In genomic region chr1:34844252-34844634, GRCh38 we compare ENCODE assay signal across 20 cellular contexts. TPM values are rescaled to one million over a fixed set of nuclear protein-coding genes. Genes with fewer than 3 reads are reported as not detected.
DNase-seq lines count a peak whose midpoint lies in the region; FAIRE-seq and TF ChIP-seq lines count a peak whose summit lies in the region.
"Had no signal": no experiment of that assay in that cellular context is flagged by ENCODE, and none has a peak within 500 bp of the region (broad histone marks: within the 10 kb centered on the region; RNA-seq: fewer than 3 reads in every experiment).

No MANE protein-coding gene starts in this region.

- no peak overlapping the region for H3K4me3 ChIP-seq in H7 (ENCODE audit: insufficient read depth, low read depth, low read length)
- H3K4me3 ChIP-seq in endothelial cell of umbilical vein (replicated peaks in 1 of 3; ENCODE audit: insufficient read depth in 1 of 3, low read depth in 1 of 3, low read length in 3 of 3), result no peak overlapping the region
- no peak overlapping the region for H3K4me3 ChIP-seq in osteoblast (ENCODE audit: insufficient read depth, low read length)
- H3K4me3 ChIP-seq: body of pancreas, thoracic aorta had no signal

- no peaks in the 10 kb centered on the region for H3K79me2 ChIP-seq in endothelial cell of umbilical vein (ENCODE audit: control insufficient read depth, insufficient read depth, low read length)
- peaks cover 2% of the 10 kb centered on the region for H3K79me2 ChIP-seq in osteoblast (ENCODE audit: insufficient read depth, low read length)

- H3K27me3 ChIP-seq in H7 (ENCODE audit: control insufficient read depth, insufficient read depth, low read length), result no peaks in the 10 kb centered on the region
- no peaks in the 10 kb centered on the region for H3K27me3 ChIP-seq in endothelial cell of umbilical vein (ENCODE audit: control insufficient read depth in 2 of 2, insufficient read depth in 2 of 2, low read length in 2 of 2)
- H3K27me3 ChIP-seq in osteoblast (ENCODE audit: insufficient read depth, low read length), result no peaks in the 10 kb centered on the region
- H3K27me3 ChIP-seq: body of pancreas had no signal

- no TSS peak for BruUV-seq in endothelial cell of umbilical vein (replicated peaks; lab: Mats Ljungman, UMichigan)

- POLR2A ChIA-PET in endothelial cell of umbilical vein (lab: Charles Lee), result no interaction called here

- dilution Hi-C loops in endothelial cell of umbilical vein (cut with MboI; ENCODE audit: extremely low pct_ligation_motif_present, low sequenced_read_pairs), result no loop called here

- H3K27ac ChIP-seq in endothelial cell of umbilical vein (ENCODE audit: insufficient read depth, low read depth, low read length), result peak overlapping the region; percentile 73
- no peak overlapping the region for H3K27ac ChIP-seq in osteoblast (ENCODE audit: low read depth, low read length)
- H3K27ac ChIP-seq: thoracic aorta had no signal

- H3K4me2 ChIP-seq in endothelial cell of umbilical vein (ENCODE audit: insufficient read depth, low read length) (no peak overlapping the region), osteoblast (ENCODE audit: insufficient read depth, low read length) (no peak overlapping the region)

- no peaks in the 10 kb centered on the region for H3K9me1 ChIP-seq in endothelial cell of umbilical vein (replicated peaks; ENCODE audit: control insufficient read depth, extremely low read depth, insufficient read depth, low read length)

- TF ChIP-seq CTCF in endothelial cell of umbilical vein (IDR thresholded peaks at IDR 0.05; ENCODE audit: extremely low read depth in 1 of 2, insufficient read depth in 1 of 2, low read depth in 1 of 2, low read length in 2 of 2), result no peak
- TF ChIP-seq CTCF in osteoblast (IDR thresholded peaks at IDR 0.05; ENCODE audit: extremely low read depth, low read depth, low read length), result no peak

- H3K36me3 ChIP-seq in H7 (replicated peaks; ENCODE audit: control insufficient read depth, insufficient read depth, low read length) (no peaks in the 10 kb centered on the region), endothelial cell of umbilical vein (ENCODE audit: control insufficient read depth in 2 of 2, extremely low read depth in 1 of 2, insufficient read depth in 2 of 2, low read length in 2 of 2) (no peaks in the 10 kb centered on the region), osteoblast (ENCODE audit: insufficient read depth, low read length) (no peaks in the 10 kb centered on the region)
- H3K36me3 ChIP-seq: thoracic aorta had no signal

- CTCF ChIA-PET in endothelial cell of umbilical vein (lab: Charles Lee), result interaction anchor here (1.5 to 3.7 kb wide), 4 partner anchors 9 to 58 kb away, joined by 7 to 49 read pairs (median 9); partner anchors contain the start of gene SMIM12

- intact Hi-C loops in endothelial cell of umbilical vein (cut with micrococcal nuclease), result loop anchor here (1.0 kb wide), 2 partner anchors 9 to 19 kb away; no protein-coding TSS in a partner anchor

- H4K20me1 ChIP-seq in endothelial cell of umbilical vein (replicated peaks; ENCODE audit: control insufficient read depth, extremely low read depth, insufficient read depth, low read length) (no peaks in the 10 kb centered on the region), osteoblast (ENCODE audit: insufficient read depth, low read length) (peaks cover 32% of the 10 kb centered on the region)

- peak; percentile 56 for FAIRE-seq in endothelial cell of umbilical vein (lab: Jason Lieb, UNC)

- H3K9me3 ChIP-seq in endothelial cell of umbilical vein (replicated peaks; ENCODE audit: control insufficient read depth, insufficient read depth, low read length) (no peaks in the 10 kb centered on the region), osteoblast (ENCODE audit: low read depth, low read length) (no peaks in the 10 kb centered on the region)
- H3K9me3 ChIP-seq: body of pancreas, thoracic aorta had no signal

- no peak overlapping the region for H3K9ac ChIP-seq in endothelial cell of umbilical vein (replicated peaks; ENCODE audit: extremely low read depth, insufficient read depth, low read length)

- H2AFZ ChIP-seq in endothelial cell of umbilical vein (ENCODE audit: low read depth, low read length), result no peak overlapping the region
- H2AFZ ChIP-seq in osteoblast (ENCODE audit: low read length), result no peak overlapping the region

- no peak for TF ChIP-seq POLR2A in endothelial cell of umbilical vein (IDR thresholded peaks at IDR 0.05; ENCODE audit: low read depth, low read length)

- H3K4me1 ChIP-seq in endothelial cell of umbilical vein (ENCODE audit: control insufficient read depth, extremely low read depth, insufficient read depth, low read length) (peaks cover 30% of the 10 kb centered on the region), osteoblast (ENCODE audit: insufficient read depth, low read length) (no peaks in the 10 kb centered on the region)

- DNase-seq in H7, result peak; percentile 51
- DNase-seq in NCI-H748 (lab: John Stamatoyannopoulos, UW; ENCODE audit: unreplicated experiment), result peak; percentile 67
- peak; percentile 77 for DNase-seq in endothelial cell of umbilical vein (ENCODE audit: low read depth, low spot score)
- DNase-seq in osteoblast (ENCODE audit: insufficient read length, low spot score, missing footprints), result peak; percentile 45
- DNase-seq in NCI-H2107 (lab: John Stamatoyannopoulos, UW), result no peak
- no peak for DNase-seq in AG08396 (ENCODE audit: low spot score)
- no peak for DNase-seq in MV-4-11 (lab: John Stamatoyannopoulos, UW)
- DNase-seq in midbrain (lab: John Stamatoyannopoulos, UW), result no peak
- DNase-seq: activated B cell treated with CpG ODN at 0.5 μM for 24 hours; activated naive CD4-positive, alpha-beta T cell treated with anti-CD3 and anti-CD28 coated beads, Interleukin-2, amount 50 U/mL, for 16 hours; DMS79; effector memory CD8-positive, alpha-beta T cell; foreskin fibroblast; immature natural killer cell; Karpas-422; NCI-H2171 treated with DMSO at 0.1 percent for 48 hours; retina had no signal

TF ChIP-seq in endothelial cell of umbilical vein, 7 proteins besides CTCF, POLR2A, EP300 and RAD21:
- TF ChIP-seq MAX (IDR thresholded peaks at IDR 0.05; ENCODE audit: insufficient read depth, insufficient read length) (no peak), GATA2 (IDR thresholded peaks at IDR 0.05; ENCODE audit: insufficient read depth, insufficient read length, low read depth, low read length) (no peak), EZH2 (IDR thresholded peaks at IDR 0.05; ENCODE audit: borderline replicate concordance, low read depth, low read length, severe bottlenecking) (no peak), MYC (IDR thresholded peaks at IDR 0.05; ENCODE audit: low read depth, low read length) (no peak), JUN (IDR thresholded peaks at IDR 0.05; ENCODE audit: borderline replicate concordance, insufficient read depth, insufficient read length, low read depth) (no peak), FOS (IDR thresholded peaks at IDR 0.05; ENCODE audit: borderline replicate concordance, insufficient read depth, low read length) (no peak), POLR2AphosphoS5 (IDR thresholded peaks at IDR 0.05; ENCODE audit: insufficient read depth, low read depth, low read length) (no peak)
TF ChIP-seq in endothelial cell of umbilical vein: peak in this region for 0.

RNA-seq across cellular contexts. Expression of gene SMIM12, which starts 15.3 kb away (rescaled TPM):
- 39.8 and 55.4 TPM in 2 replicates for total RNA-seq in H7 (2014; rRNA removed; shearing (Covaris generic))
- total RNA-seq in endothelial cell of umbilical vein, result 54.7 and 66.2 TPM in 2 replicates
- polyA plus RNA-seq in endothelial cell of umbilical vein, result 85.9 TPM in 2 replicates
- 76.3 and 87.7 TPM in 2 replicates for polyA plus RNA-seq in endothelial cell of umbilical vein (2011; cell fraction: cytosol; rRNA removed)
- polyA plus RNA-seq in endothelial cell of umbilical vein (2011; cell fraction: nucleus; rRNA removed), result 37.8 and 40.8 TPM in 2 replicates
- 49.5 and 57.3 TPM in 2 replicates for polyA plus RNA-seq in endothelial cell of umbilical vein (2012)
- 47.4 and 52.7 TPM in 2 replicates for polyA minus RNA-seq in endothelial cell of umbilical vein
- polyA minus RNA-seq in endothelial cell of umbilical vein (2011; cell fraction: cytosol; rRNA and poly(A)+ RNA removed), result 20.1 TPM
- polyA minus RNA-seq in endothelial cell of umbilical vein (2011; cell fraction: nucleus; rRNA and poly(A)+ RNA removed), result 19.8 and 21.2 TPM in 2 replicates
- 24.2 and 25.3 TPM in 2 replicates for total RNA-seq in osteoblast

RNA-seq across cellular contexts. Expression of gene GJA4, which starts 51.4 kb away (rescaled TPM):
- 0.85 and 3.2 TPM in 2 replicates for total RNA-seq in H7 (2014; rRNA removed; shearing (Covaris generic))
- total RNA-seq in endothelial cell of umbilical vein, result 22.1 TPM in 2 replicates
- 175 and 265 TPM in 2 replicates for polyA plus RNA-seq in endothelial cell of umbilical vein
- polyA plus RNA-seq in endothelial cell of umbilical vein (2011; cell fraction: cytosol; rRNA removed), result 56.7 and 70.5 TPM in 2 replicates
- 21.7 and 27.7 TPM in 2 replicates for polyA plus RNA-seq in endothelial cell of umbilical vein (2011; cell fraction: nucleus; rRNA removed)
- polyA plus RNA-seq in endothelial cell of umbilical vein (2012), result 3.1 and 3.6 TPM in 2 replicates
- polyA minus RNA-seq in endothelial cell of umbilical vein, result 84.2 and 89.6 TPM in 2 replicates
- not detected for polyA minus RNA-seq in endothelial cell of umbilical vein (2011; cell fraction: cytosol; rRNA and poly(A)+ RNA removed)
- 15.0 and 19.9 TPM in 2 replicates for polyA minus RNA-seq in endothelial cell of umbilical vein (2011; cell fraction: nucleus; rRNA and poly(A)+ RNA removed)
- not detected in 2 replicates for total RNA-seq in osteoblast
- total RNA-seq: activated B cell treated with CpG ODN at 0.5 μM for 24 hours had no signal
- polyA plus RNA-seq: BJ, immature natural killer cell had no signal

Comparison
In these comparisons a context has a peak if more than half of its experiments do, and no peak if none do; other contexts are left out.
1. DNase-seq: peak in H7 (single experiment), NCI-H748 (single experiment), endothelial cell of umbilical vein (single experiment) and osteoblast (single experiment); none in NCI-H2107 (single experiment), AG08396 (single experiment), MV-4-11 (single experiment) and midbrain (single experiment).